ENCODE assay signal across 1 cellular context in genomic region chr22:29799217-29799680, GRCh38.
TF ChIP-seq lines count a peak whose summit lies in the region.

No MANE protein-coding gene starts in this region.

TF ChIP-seq in HepG2, 621 proteins besides CTCF, POLR2A, EP300 and RAD21 (continued from another document):
- TF ChIP-seq ZBED4 (CRISPR knock-in tag; IDR thresholded peaks at IDR 0.05; ENCODE audit: borderline replicate concordance) (no peak), ISL2 (CRISPR knock-in tag; IDR thresholded peaks at IDR 0.05) (no peak), NFIB (CRISPR knock-in tag; IDR thresholded peaks at IDR 0.05; ENCODE audit: borderline replicate concordance) (no peak), E2F1 (CRISPR knock-in tag; IDR thresholded peaks at IDR 0.05) (no peak), NR2F1 (CRISPR knock-in tag; IDR thresholded peaks at IDR 0.05) (no peak), CCAR2 (optimal IDR thresholded peaks at IDR 0.05; ENCODE audit: low read depth, low read length) (no peak), TEF (CRISPR knock-in tag; IDR thresholded peaks at IDR 0.05) (no peak), ZNF564 (CRISPR knock-in tag; IDR thresholded peaks at IDR 0.05) (no peak), MAFG (CRISPR knock-in tag; IDR thresholded peaks at IDR 0.05) (peak; percentile 93), ZNF772 (CRISPR knock-in tag; IDR thresholded peaks at IDR 0.05) (no peak), GPN1 (CRISPR knock-in tag; IDR thresholded peaks at IDR 0.05; ENCODE audit: borderline replicate concordance) (no peak), ZBTB21 (CRISPR knock-in tag; IDR thresholded peaks at IDR 0.05) (no peak), FOXA1 (IDR thresholded peaks at IDR 0.05) (no peak), FOXA1 (CRISPR knock-in tag; IDR thresholded peaks at IDR 0.05) (no peak), ZNF207 (IDR thresholded peaks at IDR 0.05; ENCODE audit: borderline replicate concordance) (no peak), ZFX (CRISPR knock-in tag; IDR thresholded peaks at IDR 0.05; ENCODE audit: low read depth) (peak; percentile 66), TARDBP (CRISPR knock-in tag; IDR thresholded peaks at IDR 0.05) (0 out of 2 replicates have a peak, but pooled peaks have one; percentile 32), ZNF501 (CRISPR knock-in tag; IDR thresholded peaks at IDR 0.05) (peak; percentile 45; the same call in 1 of the 2 replicates), MLLT10 (CRISPR knock-in tag; IDR thresholded peaks at IDR 0.05) (no peak), JUN (CRISPR knock-in tag; IDR thresholded peaks at IDR 0.05) (no peak), ZBTB49 (CRISPR knock-in tag; IDR thresholded peaks at IDR 0.05; ENCODE audit: borderline replicate concordance) (no peak), HDAC2 (CRISPR knock-in tag; IDR thresholded peaks at IDR 0.05) (peak; percentile 46; the same call in 1 of the 2 replicates), KMT2A (CRISPR knock-in tag; IDR thresholded peaks at IDR 0.05) (0 out of 2 replicates have a peak, but pooled peaks have one; percentile 37), IRF1 (CRISPR knock-in tag; IDR thresholded peaks at IDR 0.05; ENCODE audit: low read depth) (no peak), ZNF660 (CRISPR knock-in tag; IDR thresholded peaks at IDR 0.05; ENCODE audit: borderline replicate concordance, low read depth) (no peak)
- TF ChIP-seq, protein P1, sequence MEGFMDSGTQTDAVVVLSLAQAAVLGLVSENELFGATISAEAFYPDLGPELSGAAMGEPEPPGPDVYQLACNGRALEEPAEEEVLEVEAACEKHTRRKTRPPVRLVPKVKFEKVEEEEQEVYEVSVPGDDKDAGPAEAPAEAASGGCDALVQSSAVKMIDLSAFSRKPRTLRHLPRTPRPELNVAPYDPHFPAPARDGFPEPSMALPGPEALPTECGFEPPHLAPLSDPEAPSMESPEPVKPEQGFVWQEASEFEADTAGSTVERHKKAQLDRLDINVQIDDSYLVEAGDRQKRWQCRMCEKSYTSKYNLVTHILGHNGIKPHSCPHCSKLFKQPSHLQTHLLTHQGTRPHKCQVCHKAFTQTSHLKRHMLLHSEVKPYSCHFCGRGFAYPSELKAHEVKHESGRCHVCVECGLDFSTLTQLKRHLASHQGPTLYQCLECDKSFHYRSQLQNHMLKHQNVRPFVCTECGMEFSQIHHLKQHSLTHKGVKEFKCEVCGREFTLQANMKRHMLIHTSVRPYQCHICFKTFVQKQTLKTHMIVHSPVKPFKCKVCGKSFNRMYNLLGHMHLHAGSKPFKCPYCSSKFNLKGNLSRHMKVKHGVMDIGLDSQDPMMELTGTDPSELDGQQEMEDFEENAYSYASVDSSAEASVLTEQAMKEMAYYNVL (CRISPR knock-in tag; IDR thresholded peaks at IDR 0.05; ENCODE audit: borderline replicate concordance), result peak; percentile 38; the same call in 1 of the 2 replicates
- TF ChIP-seq, protein P2, sequence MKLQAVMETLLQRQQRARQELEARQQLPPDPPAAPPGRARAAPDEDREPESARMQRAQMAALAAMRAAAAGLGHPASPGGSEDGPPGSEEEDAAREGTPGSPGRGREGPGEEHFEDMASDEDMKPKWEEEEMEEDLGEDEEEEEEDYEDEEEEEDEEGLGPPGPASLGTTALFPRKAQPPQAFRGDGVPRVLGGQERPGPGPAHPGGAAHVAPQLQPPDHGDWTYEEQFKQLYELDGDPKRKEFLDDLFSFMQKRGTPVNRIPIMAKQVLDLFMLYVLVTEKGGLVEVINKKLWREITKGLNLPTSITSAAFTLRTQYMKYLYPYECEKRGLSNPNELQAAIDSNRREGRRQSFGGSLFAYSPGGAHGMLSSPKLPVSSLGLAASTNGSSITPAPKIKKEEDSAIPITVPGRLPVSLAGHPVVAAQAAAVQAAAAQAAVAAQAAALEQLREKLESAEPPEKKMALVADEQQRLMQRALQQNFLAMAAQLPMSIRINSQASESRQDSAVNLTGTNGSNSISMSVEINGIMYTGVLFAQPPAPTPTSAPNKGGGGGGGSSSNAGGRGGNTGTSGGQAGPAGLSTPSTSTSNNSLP (IDR thresholded peaks at IDR 0.05; ENCODE audit: low read depth, low read length), result no peak
- TF ChIP-seq, protein P3, sequence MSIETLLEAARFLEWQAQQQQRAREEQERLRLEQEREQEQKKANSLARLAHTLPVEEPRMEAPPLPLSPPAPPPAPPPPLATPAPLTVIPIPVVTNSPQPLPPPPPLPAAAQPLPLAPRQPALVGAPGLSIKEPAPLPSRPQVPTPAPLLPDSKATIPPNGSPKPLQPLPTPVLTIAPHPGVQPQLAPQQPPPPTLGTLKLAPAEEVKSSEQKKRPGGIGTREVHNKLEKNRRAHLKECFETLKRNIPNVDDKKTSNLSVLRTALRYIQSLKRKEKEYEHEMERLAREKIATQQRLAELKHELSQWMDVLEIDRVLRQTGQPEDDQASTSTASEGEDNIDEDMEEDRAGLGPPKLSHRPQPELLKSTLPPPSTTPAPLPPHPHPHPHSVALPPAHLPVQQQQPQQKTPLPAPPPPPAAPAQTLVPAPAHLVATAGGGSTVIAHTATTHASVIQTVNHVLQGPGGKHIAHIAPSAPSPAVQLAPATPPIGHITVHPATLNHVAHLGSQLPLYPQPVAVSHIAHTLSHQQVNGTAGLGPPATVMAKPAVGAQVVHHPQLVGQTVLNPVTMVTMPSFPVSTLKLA (IDR thresholded peaks at IDR 0.05), result no peak
